16 cellular contexts compared by ENCODE assay signal in genomic region chr1:15802234-15802965, GRCh38. TPM values are rescaled to one million over a fixed set of nuclear protein-coding genes. Genes with fewer than 3 reads are reported as not detected.
DNase-seq lines count a peak whose midpoint lies in the region; ATAC-seq and TF ChIP-seq lines count a peak whose summit lies in the region.
"Had no signal": no experiment of that assay in that cellular context is flagged by ENCODE, and none has a peak within 500 bp of the region (broad histone marks: within the 10 kb centered on the region; RNA-seq: fewer than 3 reads in every experiment).

No MANE protein-coding gene starts in this region.

- peaks cover 13% of the 10 kb centered on the region for H3K27me3 Mint-ChIP-seq in activated T-cell treated with anti-CD3 and anti-CD28 coated beads, Interleukin-2, amount 50 U/mL, for 72 hours (ENCODE audit: low read depth)
- H3K27me3 Mint-ChIP-seq in CD4-positive, alpha-beta T cell = peaks cover 10% of the 10 kb centered on the region

- CTCF ChIA-PET in HCT116 (lab: Charles Lee) = interaction anchor here (1.5 to 5.8 kb wide), 3 partner anchors 10 to 27 kb away, joined by 6 to 35 read pairs (median 9); no protein-coding TSS in a partner anchor
- CTCF ChIA-PET in CD4-positive, alpha-beta T cell (lab: Charles Lee) = interaction anchor here (0.6 kb wide), 1 partner anchor 1894 kb away, joined by 4 read pairs; no protein-coding TSS in a partner anchor

- no peaks in the 10 kb centered on the region for H4K20me1 ChIP-seq in HCT116 (ENCODE audit: insufficient read depth)

- H3K4me2 ChIP-seq in HCT116 (ENCODE audit: low read length) = peak overlapping the region; percentile 32; the same call in 1 of the 2 replicates

- H3K9me3 ChIP-seq in HCT116 (ENCODE audit: control insufficient read depth in 1 of 2, insufficient read depth in 1 of 2, low read depth in 1 of 2, low read length in 2 of 2) (no peaks in the 10 kb centered on the region), aorta (ENCODE audit: control insufficient read depth, low read length) (no peaks in the 10 kb centered on the region)
- no peaks in the 10 kb centered on the region for H3K9me3 ChIP-seq in CD4-positive, alpha-beta T cell (ENCODE audit: control insufficient read depth, low read length)
- H3K9me3 ChIP-seq: stomach had no signal

- H3K4me1 ChIP-seq in HCT116 (ENCODE audit: control insufficient read depth in 1 of 2, insufficient read depth in 2 of 2, low read length in 2 of 2) (peaks cover 49 to 62% of the 10 kb centered on the region in 2 experiments), aorta (ENCODE audit: control insufficient read depth in 1 of 2, insufficient read depth in 2 of 2, low read length in 2 of 2) (peaks cover 0 to 5% of the 10 kb centered on the region in 2 donors)

- TF ChIP-seq RAD21 in HCT116 (IDR thresholded peaks at IDR 0.05; ENCODE audit: low read depth) = no peak

- H3K9me2 ChIP-seq in HCT116 (ENCODE audit: insufficient read depth) = no peaks in the 10 kb centered on the region

- no TSS peak for BruUV-seq in HCT116 (replicated peaks; lab: Mats Ljungman, UMichigan)

- no peaks in the 10 kb centered on the region for H3K36me3 Mint-ChIP-seq in activated T-cell treated with anti-CD3 and anti-CD28 coated beads, Interleukin-2, amount 50 U/mL, for 72 hours (ENCODE audit: insufficient read depth in 2 of 2)
- H3K36me3 Mint-ChIP-seq in CD4-positive, alpha-beta T cell (ENCODE audit: low read depth) = no peaks in the 10 kb centered on the region
- H3K36me3 Mint-ChIP-seq: IgD-negative memory B cell had no signal

- no peak overlapping the region for H3K27ac Mint-ChIP-seq in activated T-cell treated with anti-CD3 and anti-CD28 coated beads, Interleukin-2, amount 50 U/mL, for 72 hours
- H3K27ac Mint-ChIP-seq in CD4-positive, alpha-beta T cell = no peak overlapping the region
- H3K27ac Mint-ChIP-seq: activated CD4-positive, alpha-beta memory T cell treated with anti-CD3 and anti-CD28 coated beads, Interleukin-2, amount 10 ng/mL, durations not matched to agents 7 days and 5 days; T-helper 2 cell treated with Interferon-gamma antibody and Interleukin-4, amounts not matched to agents 5 μg/mL and 100 μg/mL, for 36 hours had no signal

- no peak overlapping the region for H2AFZ ChIP-seq in HCT116 (ENCODE audit: low read depth, low read length, poor library complexity, severe bottlenecking)

- H3K4me3 ChIP-seq in HCT116 (replicated peaks in 1 of 2; ENCODE audit: low read depth in 1 of 2, low read length in 2 of 2) = no peak overlapping the region
- H3K4me3 ChIP-seq in fibroblast of the aortic adventitia (ENCODE audit: low read depth, low read length) = no peak overlapping the region
- no peak overlapping the region for H3K4me3 ChIP-seq in aorta (ENCODE audit: low read length in 2 of 2)
- H3K4me3 ChIP-seq: cardiac muscle cell, stomach had no signal

- no peak overlapping the region for H3K9ac ChIP-seq in HCT116 (ENCODE audit: low read length)

- RAD21 ChIA-PET in HCT116 (lab: Charles Lee; ENCODE audit: low non-redundant PET in 1 of 2, low total read pairs in 2 of 2, uncharacterized antibody in 2 of 2, unreplicated experiment in 2 of 2) = no interaction called here

- H3K9me3 Mint-ChIP-seq in activated T-cell treated with anti-CD3 and anti-CD28 coated beads, Interleukin-2, amount 50 U/mL, for 72 hours = no peaks in the 10 kb centered on the region
- H3K9me3 Mint-ChIP-seq in CD4-positive, alpha-beta T cell = no peaks in the 10 kb centered on the region
- H3K9me3 Mint-ChIP-seq: activated CD4-positive, alpha-beta memory T cell treated with anti-CD3 and anti-CD28 coated beads, Interleukin-2, amount 10 ng/mL, durations not matched to agents 7 days and 5 days; IgD-negative memory B cell; T-helper 2 cell treated with Interferon-gamma antibody and Interleukin-4, amounts not matched to agents 5 μg/mL and 100 μg/mL, for 36 hours had no signal

- no peak for TF ChIP-seq POLR2A in HCT116 (IDR thresholded peaks at IDR 0.05; ENCODE audit: borderline replicate concordance, extremely low read depth, insufficient read depth, insufficient read length)

- 86 to 87% methylated on average over 17 of the region's 17 CpGs for WGBS in aorta, 2 donors

- DNase-seq in A172 (ENCODE audit: low spot score) (peak; percentile 32), HCT116 (ENCODE audit: low read depth, low spot score) (no peak), SW480 (ENCODE audit: low spot score) (peak; percentile 44), fibroblast of the aortic adventitia (ENCODE audit: low read depth) (peak; percentile 52), aorta (no peak)
- no peak for DNase-seq in activated T-cell treated with anti-CD3 and anti-CD28 coated beads, Interleukin-2, amount 50 U/mL, for 72 hours
- no peak for DNase-seq in CD4-positive, alpha-beta T cell
- DNase-seq: activated CD4-positive, alpha-beta memory T cell treated with anti-CD3 and anti-CD28 coated beads, Interleukin-2, amount 10 ng/mL, durations not matched to agents 7 days and 5 days; activated gamma-delta T cell; NCI-H510A; occipital lobe; stomach had no signal

- ATAC-seq in HCT116 (no peak), HG02610 (IDR thresholded peaks at IDR 0.05; ENCODE audit: unreplicated experiment) (no peak), aorta (ENCODE audit: low FRiP score) (no peak)
- ATAC-seq in activated T-cell treated with anti-CD3 and anti-CD28 coated beads, Interleukin-2, amount 50 U/mL, for 72 hours (replicated peaks in 1 of 2) = no peak
- no peak for ATAC-seq in CD4-positive, alpha-beta T cell (ENCODE audit: poor library complexity)

- H3K27ac ChIP-seq in HCT116 (ENCODE audit: low read depth, low read length) = no peak overlapping the region
- no peak overlapping the region for H3K27ac ChIP-seq in aorta (ENCODE audit: low read depth in 1 of 2, low read length in 2 of 2)
- H3K27ac ChIP-seq in CD4-positive, alpha-beta T cell (ENCODE audit: low read depth, low read length) = no peak overlapping the region
- H3K27ac ChIP-seq: cardiac muscle cell, stomach had no signal

- H3K36me3 ChIP-seq in HCT116 (ENCODE audit: control insufficient read depth in 1 of 2, insufficient read depth in 2 of 2, low read length in 2 of 2) = no peaks in the 10 kb centered on the region
- H3K36me3 ChIP-seq in aorta (ENCODE audit: control insufficient read depth in 1 of 2, insufficient read depth in 2 of 2, low read length in 1 of 2) = no peaks in the 10 kb centered on the region
- H3K36me3 ChIP-seq: cardiac muscle cell, stomach had no signal

- peaks cover 9% of the 10 kb centered on the region for H3K4me1 Mint-ChIP-seq in activated T-cell treated with anti-CD3 and anti-CD28 coated beads, Interleukin-2, amount 50 U/mL, for 72 hours (ENCODE audit: low read depth)
- H3K4me1 Mint-ChIP-seq in CD4-positive, alpha-beta T cell (ENCODE audit: low read depth) = no peaks in the 10 kb centered on the region
- H3K4me1 Mint-ChIP-seq: activated CD4-positive, alpha-beta memory T cell treated with anti-CD3 and anti-CD28 coated beads, Interleukin-2, amount 10 ng/mL, durations not matched to agents 7 days and 5 days had no signal

- H3K27me3 ChIP-seq in HCT116 (ENCODE audit: insufficient read depth, low read length) = no peaks in the 10 kb centered on the region
- no peaks in the 10 kb centered on the region for H3K27me3 ChIP-seq in aorta (ENCODE audit: control insufficient read depth in 1 of 2, insufficient read depth in 2 of 2, low read length in 1 of 2)
- no peaks in the 10 kb centered on the region for H3K27me3 ChIP-seq in CD4-positive, alpha-beta T cell (ENCODE audit: control insufficient read depth, insufficient read depth, low read length)
- H3K27me3 ChIP-seq: cardiac muscle cell, stomach had no signal

- intact Hi-C loops in HCT116 (cut with micrococcal nuclease) = no loop called here
- intact Hi-C loops in aorta (cut with DNase I) = loop anchor here in 1 of 2 donors (5.0 kb wide), 2 partner anchors 150 to 190 kb away; no protein-coding TSS in a partner anchor
- intact Hi-C loops in CD4-positive, alpha-beta T cell (cut with DNase I, micrococcal nuclease) = loop anchor here in 1 of 2 experiments (5.0 kb wide), 1 partner anchor 205 kb away; no protein-coding TSS in a partner anchor

- no peak for TF ChIP-seq CTCF in HCT116 (IDR thresholded peaks at IDR 0.05 in 2 of 3, conservative IDR thresholded peaks at IDR 0.05 in 1 of 3; ENCODE audit: borderline replicate concordance in 1 of 3, insufficient read depth in 1 of 3, low read depth in 2 of 3, low read length in 2 of 3)
- TF ChIP-seq CTCF in fibroblast of the aortic adventitia (IDR thresholded peaks at IDR 0.05; ENCODE audit: insufficient read depth, low read length) = no peak
- TF ChIP-seq CTCF in CD4-positive, alpha-beta T cell (IDR thresholded peaks at IDR 0.05) = no peak

- POLR2A ChIA-PET in HCT116 (lab: Charles Lee) = no interaction called here
- POLR2A ChIA-PET in CD4-positive, alpha-beta T cell (lab: Charles Lee) = interaction anchor here (0.6 kb wide), 1 partner anchor 172 kb away, joined by 4 read pairs; no protein-coding TSS in a partner anchor

- no peaks in the 10 kb centered on the region for H3K79me2 ChIP-seq in HCT116 (ENCODE audit: insufficient read depth, low read length)

- no peak overlapping the region for H3K4me3 Mint-ChIP-seq in activated T-cell treated with anti-CD3 and anti-CD28 coated beads, Interleukin-2, amount 50 U/mL, for 72 hours
- no peak overlapping the region for H3K4me3 Mint-ChIP-seq in CD4-positive, alpha-beta T cell
- H3K4me3 Mint-ChIP-seq: activated CD4-positive, alpha-beta memory T cell treated with anti-CD3 and anti-CD28 coated beads, Interleukin-2, amount 10 ng/mL, durations not matched to agents 7 days and 5 days; IgD-negative memory B cell; T-helper 2 cell treated with Interferon-gamma antibody and Interleukin-4, amounts not matched to agents 5 μg/mL and 100 μg/mL, for 36 hours had no signal

RNA-seq across cellular contexts. Expression of gene UQCRHL, which starts 5.0 kb away (rescaled TPM):
- 0.84 and 1.5 TPM in 2 replicates for total RNA-seq in A172 (2014; rRNA removed; shearing (Covaris generic))
- total RNA-seq in HCT116 (2021; ENCODE audit: unreplicated experiment) (2.5 TPM), fibroblast of the aortic adventitia (ENCODE audit: low replicate concordance) (1.9 and 2.0 TPM in 2 replicates), aorta (1 to 10 TPM; 1.2 to 1.3 TPM)
- polyA plus RNA-seq in HCT116 (2012) = 4.8 and 7.1 TPM in 2 replicates
- polyA plus RNA-seq in aorta = 1 to 10 TPM; 1.3 to 4.6 TPM
- total RNA-seq in activated T-cell treated with anti-CD3 and anti-CD28 coated beads, Interleukin-2, amount 50 U/mL, for 72 hours = 1 to 10 TPM; 2.2 to 2.9 TPM
- total RNA-seq in CD4-positive, alpha-beta T cell = under 1 TPM; 0.25 to 0.69 TPM

RNA-seq across cellular contexts. Expression of gene FBLIM1, which starts 43.8 kb away (rescaled TPM):
- 31.2 and 70.8 TPM in 2 replicates for total RNA-seq in A172 (2014; rRNA removed; shearing (Covaris generic))
- total RNA-seq in HCT116 (2021; ENCODE audit: unreplicated experiment) (6.0 TPM), fibroblast of the aortic adventitia (ENCODE audit: low replicate concordance) (41.0 and 114 TPM in 2 replicates), aorta (100 to 1,000 TPM; 418 to 507 TPM)
- 8.7 and 9.7 TPM in 2 replicates for polyA plus RNA-seq in HCT116 (2012)
- 100 to 1,000 TPM; 192 to 584 TPM for polyA plus RNA-seq in aorta
- total RNA-seq in activated T-cell treated with anti-CD3 and anti-CD28 coated beads, Interleukin-2, amount 50 U/mL, for 72 hours = not detected
- total RNA-seq in CD4-positive, alpha-beta T cell = under 1 TPM in 1 of 2 experiments, not detected in 1; 0.50 TPM
- total RNA-seq: activated CD4-positive, alpha-beta memory T cell treated with anti-CD3 and anti-CD28 coated beads, Interleukin-2, amount 10 ng/mL, durations not matched to agents 7 days and 5 days had no signal
- polyA plus RNA-seq: IgD-negative memory B cell had no signal

RNA-seq across cellular contexts. Expression of gene SPEN, which starts 45.1 kb away (rescaled TPM):
- total RNA-seq in A172 (2014; rRNA removed; shearing (Covaris generic)) = 6.9 and 15.8 TPM in 2 replicates
- total RNA-seq in HCT116 (2021; ENCODE audit: unreplicated experiment) = 58.6 TPM
- 48.1 and 55.9 TPM in 2 replicates for polyA plus RNA-seq in HCT116 (2012)
- total RNA-seq in fibroblast of the aortic adventitia (ENCODE audit: low replicate concordance) = 20.5 and 24.3 TPM in 2 replicates
- 100 to 1,000 TPM in 1 of 2 donors, 10 to 100 TPM in 1; 76.9 to 102 TPM for total RNA-seq in aorta
- 10 to 100 TPM; 19.8 to 26.4 TPM for polyA plus RNA-seq in aorta
- 10 to 100 TPM; 53.5 to 56.9 TPM for total RNA-seq in activated T-cell treated with anti-CD3 and anti-CD28 coated beads, Interleukin-2, amount 50 U/mL, for 72 hours
- total RNA-seq in CD4-positive, alpha-beta T cell = 10 to 100 TPM; 73.5 to 76.7 TPM

Comparison
In these comparisons a context has a peak if more than half of its experiments do, and no peak if none do; other contexts are left out.
1. DNase-seq: peak in A172 (single experiment), SW480 (single experiment) and fibroblast of the aortic adventitia (single experiment); none in HCT116 (single experiment), aorta (0 of 2), activated T-cell treated with anti-CD3 and anti-CD28 coated beads, Interleukin-2, amount 50 U/mL, for 72 hours (0 of 2) and CD4-positive, alpha-beta T cell (0 of 10).